23 cellular contexts compared by ENCODE assay signal in the genomic region with DNA sequence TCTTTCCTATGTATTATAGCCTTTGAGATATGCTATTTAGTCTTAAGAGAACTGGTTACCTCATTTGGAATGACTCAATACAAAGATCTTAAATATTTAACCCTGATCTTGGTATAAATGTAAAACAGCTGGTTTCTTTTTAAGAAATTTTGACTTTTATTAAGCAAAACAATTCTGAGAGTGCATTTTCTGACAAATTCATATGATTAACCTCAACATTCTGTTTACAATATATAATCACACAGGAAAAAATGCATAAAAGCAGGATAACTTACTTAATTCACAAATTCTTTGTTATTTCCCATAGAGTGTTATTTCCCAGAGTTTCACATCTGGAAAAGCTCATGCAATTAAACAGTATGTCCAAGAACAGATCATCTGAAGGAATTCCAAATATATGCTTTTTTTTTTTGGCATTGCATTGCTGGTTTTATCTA.
A peak's percentile ranks its signal among the peaks of the same experiment; 100 is the strongest.
DNase-seq lines count a peak whose midpoint lies in the region; ATAC-seq, FAIRE-seq and TF ChIP-seq lines count a peak whose summit lies in the region.
"Had no signal": no experiment of that assay in that cellular context is flagged by ENCODE, and none has a peak within 500 bp of the region (broad histone marks: within the 10 kb centered on the region; RNA-seq: fewer than 3 reads in every experiment).

No MANE protein-coding gene starts in this region.

- TF ChIP-seq POLR2A in vagina (IDR thresholded peaks at IDR 0.05) = no peak

- no peaks in the 10 kb centered on the region for H3K79me1 ChIP-seq in mesendoderm (ENCODE audit: low read length)

- no peak overlapping the region for H4K8ac ChIP-seq in mesendoderm (ENCODE audit: low read depth, low read length)

- H3K27ac ChIP-seq in small intestine (ENCODE audit: low read depth in 1 of 2, low read length in 1 of 2) = no peak overlapping the region
- H3K27ac ChIP-seq in mesendoderm (ENCODE audit: low read depth, low read length) = no peak overlapping the region
- H3K27ac ChIP-seq in vagina = no peak overlapping the region
- H3K27ac ChIP-seq: BLaER1 treated with 17β-estradiol and CSF1 and Interleukin-3, amounts not matched to agents 10 nM and 100 nM; body of pancreas; HL-60; SK-N-MC had no signal

- intact Hi-C loops in vagina (cut with DNase I) = no loop called here

- H2BK5ac ChIP-seq in mesendoderm (ENCODE audit: low read length) = no peak overlapping the region

- DNase-seq in GM04504 (ENCODE audit: low read depth) = peak; percentile 85
- DNase-seq in adipocyte (ENCODE audit: low read depth) = peak; percentile 91
- peak; percentile 76 for DNase-seq in fibroblast of pulmonary artery (ENCODE audit: low read depth)
- no peak for DNase-seq in small intestine
- DNase-seq in mesendoderm = no peak
- DNase-seq in vagina (ENCODE audit: extremely low spot score in 2 of 2) = no peak
- DNase-seq: activated CD4-positive, CD25-positive, alpha-beta regulatory T cell treated with anti-CD3 and anti-CD28 coated beads, Interleukin-2, amount 50 U/mL, for 72 hours; body of pancreas; cortex of kidney; GF-D8; NCI-H1694; NCI-H82; nucleus accumbens; right cardiac atrium; stimulated activated naive CD4-positive, alpha-beta T cell; T1000 had no signal

- no peaks in the 10 kb centered on the region for H3K79me2 ChIP-seq in mesendoderm (ENCODE audit: control insufficient read depth, insufficient read depth, low read length)

- H3K4ac ChIP-seq in mesendoderm (ENCODE audit: low read depth, low read length) = no peak overlapping the region

- H2BK15ac ChIP-seq in mesendoderm (replicated peaks; ENCODE audit: low read depth) = no peak overlapping the region

- H3K4me2 ChIP-seq in mesendoderm (ENCODE audit: low read length) = no peak overlapping the region
- H3K4me2 ChIP-seq: BLaER1 treated with 17β-estradiol and CSF1 and Interleukin-3, amounts not matched to agents 10 nM and 100 nM had no signal

- no peaks in the 10 kb centered on the region for H3K27me3 ChIP-seq in adipocyte (replicated peaks; ENCODE audit: control insufficient read depth, insufficient read depth, low read length)
- H3K27me3 ChIP-seq in small intestine (ENCODE audit: control insufficient read depth in 2 of 2, insufficient read depth in 2 of 2, low read length in 2 of 2) = no peaks in the 10 kb centered on the region
- H3K27me3 ChIP-seq in mesendoderm (ENCODE audit: insufficient read depth, low read length, poor library complexity) = no peaks in the 10 kb centered on the region
- H3K27me3 ChIP-seq in vagina = no peaks in the 10 kb centered on the region
- H3K27me3 ChIP-seq: BLaER1 treated with 17β-estradiol and CSF1 and Interleukin-3, amounts not matched to agents 10 nM and 100 nM; body of pancreas had no signal

- no peak overlapping the region for H4K5ac ChIP-seq in mesendoderm (ENCODE audit: low read length)

- H3K9me3 ChIP-seq in adipocyte (ENCODE audit: control insufficient read depth, low read length) (no peaks in the 10 kb centered on the region), small intestine (ENCODE audit: control insufficient read depth, low read depth) (no peaks in the 10 kb centered on the region), vagina (no peaks in the 10 kb centered on the region)
- H3K9me3 ChIP-seq: BLaER1 treated with 17β-estradiol and CSF1 and Interleukin-3, amounts not matched to agents 10 nM and 100 nM; body of pancreas had no signal

- no peak overlapping the region for H2AK5ac ChIP-seq in mesendoderm (ENCODE audit: low read length)

- no peak for ATAC-seq in GM18907 (IDR thresholded peaks at IDR 0.05; ENCODE audit: unreplicated experiment)
- ATAC-seq: body of pancreas, left lobe of liver, right cardiac atrium had no signal

- peak; percentile 5 for FAIRE-seq in small intestine (lab: Jason Lieb, UNC)
- FAIRE-seq: endothelial cell of umbilical vein, GM12891 had no signal

- no peaks in the 10 kb centered on the region for H3K36me3 ChIP-seq in adipocyte (ENCODE audit: control insufficient read depth, insufficient read depth, low read length, severe bottlenecking)
- H3K36me3 ChIP-seq in small intestine (ENCODE audit: control insufficient read depth in 2 of 2, insufficient read depth in 2 of 2, low read length in 2 of 2) = no peaks in the 10 kb centered on the region
- no peaks in the 10 kb centered on the region for H3K36me3 ChIP-seq in mesendoderm (ENCODE audit: control insufficient read depth, insufficient read depth, low read length)
- H3K36me3 ChIP-seq in vagina = no peaks in the 10 kb centered on the region
- H3K36me3 ChIP-seq: BLaER1 treated with 17β-estradiol and CSF1 and Interleukin-3, amounts not matched to agents 10 nM and 100 nM had no signal

- no peak overlapping the region for H3K4me3 ChIP-seq in adipocyte (ENCODE audit: low read length)
- no peak overlapping the region for H3K4me3 ChIP-seq in fibroblast of pulmonary artery (replicated peaks; ENCODE audit: low read depth, low read length)
- H3K4me3 ChIP-seq in small intestine (ENCODE audit: low read depth in 1 of 2, low read length in 2 of 2) = no peak overlapping the region
- H3K4me3 ChIP-seq in mesendoderm (ENCODE audit: low read length) = no peak overlapping the region
- H3K4me3 ChIP-seq in vagina = no peak overlapping the region
- H3K4me3 ChIP-seq: BLaER1 treated with 17β-estradiol and CSF1 and Interleukin-3, amounts not matched to agents 10 nM and 100 nM; body of pancreas; SK-N-MC had no signal

- no peak overlapping the region for H3K23ac ChIP-seq in mesendoderm (ENCODE audit: low read length)

- no peak overlapping the region for H3K56ac ChIP-seq in mesendoderm (ENCODE audit: low read length)

- H3K4me1 ChIP-seq in adipocyte (ENCODE audit: control insufficient read depth, insufficient read depth, low read length) = peaks cover 50% of the 10 kb centered on the region
- H3K4me1 ChIP-seq in small intestine (ENCODE audit: control insufficient read depth in 2 of 2, insufficient read depth in 1 of 2, low read depth in 1 of 2, low read length in 1 of 2) = no peaks in the 10 kb centered on the region
- H3K4me1 ChIP-seq in mesendoderm (ENCODE audit: control insufficient read depth, low read depth, low read length) = no peaks in the 10 kb centered on the region
- peaks cover 44% of the 10 kb centered on the region for H3K4me1 ChIP-seq in vagina
- H3K4me1 ChIP-seq: BLaER1 treated with 17β-estradiol and CSF1 and Interleukin-3, amounts not matched to agents 10 nM and 100 nM had no signal

- no peak overlapping the region for H3K18ac ChIP-seq in mesendoderm (ENCODE audit: low read length)

- TF ChIP-seq CTCF in fibroblast of pulmonary artery (IDR thresholded peaks at IDR 0.05; ENCODE audit: low read length, missing control alignments) = no peak
- TF ChIP-seq CTCF in vagina (IDR thresholded peaks at IDR 0.05) = no peak

- H2BK120ac ChIP-seq in mesendoderm (ENCODE audit: low read depth, low read length) = no peak overlapping the region

- H3K9ac ChIP-seq in adipocyte (ENCODE audit: low read length) (peak overlapping the region; percentile 48), mesendoderm (ENCODE audit: low read length) (no peak overlapping the region)
- H3K9ac ChIP-seq: BLaER1 treated with 17β-estradiol and CSF1 and Interleukin-3, amounts not matched to agents 10 nM and 100 nM had no signal

Comparison
In these comparisons a context has a peak if more than half of its experiments do, and no peak if none do; other contexts are left out.
1. DNase-seq: peak in GM04504 (single experiment), adipocyte (single experiment) and fibroblast of pulmonary artery (single experiment); none in small intestine (single experiment), mesendoderm (single experiment) and vagina (0 of 2).